ENCODE assay signal across 1 cellular context in genomic region chr20:50071039-50071888, GRCh38.
A peak's percentile ranks its signal among the peaks of the same experiment; 100 is the strongest.
TF ChIP-seq lines count a peak whose summit lies in the region.

No MANE protein-coding gene starts in this region.

TF ChIP-seq in HepG2, 621 proteins besides CTCF, POLR2A, EP300 and RAD21 (continued from another document):
- TF ChIP-seq ATF2 (CRISPR knock-in tag; IDR thresholded peaks at IDR 0.05) (peak; percentile 90), ZNF512 (CRISPR knock-in tag; IDR thresholded peaks at IDR 0.05) (no peak; the same call in 1 of the 2 replicates), ZNF121 (CRISPR knock-in tag; IDR thresholded peaks at IDR 0.05) (peak; percentile 79), BCLAF1 (IDR thresholded peaks at IDR 0.05) (no peak), KLF16 (CRISPR knock-in tag; IDR thresholded peaks at IDR 0.05) (peak in 1 of 2 experiments; percentile 85; a peak in 2 of 4 replicates), ZBTB8A (CRISPR knock-in tag; IDR thresholded peaks at IDR 0.05; ENCODE audit: borderline replicate concordance, low read depth) (no peak), KDM5B (CRISPR knock-in tag; IDR thresholded peaks at IDR 0.05; ENCODE audit: borderline replicate concordance) (peak; percentile 94), ZNF782 (CRISPR knock-in tag; IDR thresholded peaks at IDR 0.05; ENCODE audit: borderline replicate concordance) (no peak; the same call in none of the 2 replicates), REST (IDR thresholded peaks at IDR 0.05; ENCODE audit: borderline replicate concordance in 1 of 2, low read depth in 1 of 2, low read length in 2 of 2) (no peak), ZNF672 (CRISPR knock-in tag; IDR thresholded peaks at IDR 0.05) (peak; percentile 73; the same call in 1 of the 2 replicates), ZNF704 (CRISPR knock-in tag; IDR thresholded peaks at IDR 0.05; ENCODE audit: borderline replicate concordance) (no peak), THAP8 (CRISPR knock-in tag; IDR thresholded peaks at IDR 0.05; ENCODE audit: borderline replicate concordance) (no peak), MTA1 (CRISPR knock-in tag; IDR thresholded peaks at IDR 0.05; ENCODE audit: borderline replicate concordance) (peak; percentile 85; the same call in 1 of the 2 replicates), ZNF326 (CRISPR knock-in tag; IDR thresholded peaks at IDR 0.05; ENCODE audit: borderline replicate concordance) (no peak), ZFP37 (CRISPR knock-in tag; IDR thresholded peaks at IDR 0.05; ENCODE audit: borderline replicate concordance) (peak; percentile 49; the same call in 1 of the 2 replicates), SP2 (CRISPR knock-in tag; IDR thresholded peaks at IDR 0.05) (no peak), FOXK1 (CRISPR knock-in tag; IDR thresholded peaks at IDR 0.05; ENCODE audit: borderline replicate concordance, low read depth) (peak; percentile 82; the same call in 1 of the 2 replicates), FOSL1 (CRISPR knock-in tag; IDR thresholded peaks at IDR 0.05; ENCODE audit: borderline replicate concordance) (no peak), DZIP1 (CRISPR knock-in tag; IDR thresholded peaks at IDR 0.05) (no peak), CC2D1A (CRISPR knock-in tag; IDR thresholded peaks at IDR 0.05) (no peak), ZNF382 (CRISPR knock-in tag; IDR thresholded peaks at IDR 0.05; ENCODE audit: borderline replicate concordance) (no peak), RARA (CRISPR knock-in tag; IDR thresholded peaks at IDR 0.05) (peak; percentile 27; the same call in 1 of the 2 replicates), ZBTB39 (CRISPR knock-in tag; IDR thresholded peaks at IDR 0.05) (no peak), ZNF784 (CRISPR knock-in tag; IDR thresholded peaks at IDR 0.05; ENCODE audit: borderline replicate concordance) (no peak), ZFP1 (CRISPR knock-in tag; IDR thresholded peaks at IDR 0.05) (peak; percentile 88; the same call in 1 of the 2 replicates), GFI1 (CRISPR knock-in tag; IDR thresholded peaks at IDR 0.05; ENCODE audit: borderline replicate concordance) (peak; percentile 56; the same call in 1 of the 2 replicates), ZNF124 (CRISPR knock-in tag; IDR thresholded peaks at IDR 0.05) (peak; percentile 66; the same call in 1 of the 2 replicates), RBFOX2 (IDR thresholded peaks at IDR 0.05; ENCODE audit: low read depth, low read length) (no peak), CAMTA2 (CRISPR knock-in tag; IDR thresholded peaks at IDR 0.05; ENCODE audit: borderline replicate concordance) (peak; percentile 42; the same call in 1 of the 2 replicates), ZKSCAN1 (IDR thresholded peaks at IDR 0.05; ENCODE audit: low read length) (no peak), DBP (CRISPR knock-in tag; IDR thresholded peaks at IDR 0.05; ENCODE audit: not compliant biosample characterization) (no peak), ZNF574 (CRISPR knock-in tag; IDR thresholded peaks at IDR 0.05) (peak; percentile 82), CREB1 (IDR thresholded peaks at IDR 0.05) (peak; percentile 78), CREB1 (CRISPR knock-in tag; IDR thresholded peaks at IDR 0.05) (no peak)
